Comparison of ENCODE assay signal across 8 cellular contexts in genomic region chr16:89247734-89248075, GRCh38. TPM values are rescaled to one million over a fixed set of nuclear protein-coding genes. Genes with fewer than 3 reads are reported as not detected.
DNase-seq lines count a peak whose midpoint lies in the region; ATAC-seq and TF ChIP-seq lines count a peak whose summit lies in the region.
"Not testable (repeated sequence)": the region's sequence is repeated elsewhere in the genome, so short reads cannot be mapped to it uniquely, and the experiment has no call there.

No MANE protein-coding gene starts in this region.

- H3K4me3 ChIP-seq in GM12875 (ENCODE audit: low read depth, low read length) = peak overlapping the region; percentile 24
- peak overlapping the region; percentile 46 for H3K4me3 ChIP-seq in WI38 (ENCODE audit: low read depth, low read length)
- not testable (repeated sequence) for H3K4me3 ChIP-seq in body of pancreas
- peak overlapping the region; percentile 48 for H3K4me3 ChIP-seq in fibroblast of pulmonary artery (replicated peaks; ENCODE audit: low read depth, low read length)
- peak overlapping the region; percentile 36 to 60 (median 51) for H3K4me3 ChIP-seq in right lobe of liver
- H3K4me3 ChIP-seq in rectal smooth muscle tissue (ENCODE audit: low read length) = peak overlapping the region; percentile 21
- peak overlapping the region; percentile 49 for H3K4me3 ChIP-seq in upper lobe of right lung

- H3K9me3 ChIP-seq in body of pancreas, right lobe of liver, upper lobe of right lung: not testable (repeated sequence)

- H3K36me3 ChIP-seq in body of pancreas (replicated peaks in 1 of 2; ENCODE audit: insufficient read depth in 1 of 2, low read depth in 2 of 2); right lobe of liver; rectal smooth muscle tissue (ENCODE audit: control insufficient read depth, insufficient read depth, low read length); upper lobe of right lung: not testable (repeated sequence)

- WGBS in body of pancreas, 2 donors = 2% methylated on average over 29 of the region's 45 CpGs; no CpG with 5 or more reads in 1 of the 2 donors
- WGBS in right lobe of liver (ENCODE audit: insufficient coverage, low coverage, low lambda C conversion rate, missing lambda C conversion rate) = 0% methylated on average over 12 of the region's 45 CpGs

- H3K4me1 ChIP-seq in body of pancreas = peaks cover 18% of the 10 kb centered on the region
- not testable (repeated sequence) for H3K4me1 ChIP-seq in right lobe of liver; rectal smooth muscle tissue (ENCODE audit: control insufficient read depth, insufficient read depth, low read length); upper lobe of right lung

- TF ChIP-seq POLR2A in body of pancreas (IDR thresholded peaks at IDR 0.05) = not testable (repeated sequence)
- TF ChIP-seq POLR2A in right lobe of liver (IDR thresholded peaks at IDR 0.05) = peak; percentile 12

- H3K27me3 ChIP-seq in body of pancreas; right lobe of liver; rectal smooth muscle tissue (ENCODE audit: control insufficient read depth, insufficient read depth, low read length); upper lobe of right lung: not testable (repeated sequence)

- not testable (repeated sequence) for DNase-seq in body of pancreas; fibroblast of pulmonary artery (ENCODE audit: low read depth); right lobe of liver; upper lobe of right lung

- ATAC-seq in HG03520 (IDR thresholded peaks at IDR 0.05; ENCODE audit: unreplicated experiment) (peak; percentile 8), body of pancreas (peak; percentile 68), right lobe of liver (peak in 3 of 4 donors; percentile 36 to 56 (median 47)), upper lobe of right lung (peak; percentile 50)

- intact Hi-C loops in body of pancreas (cut with DNase I) = loop anchor here (10.0 kb wide), 1 partner anchor 257 kb away; the partner anchor contains the start of gene SPG7
- intact Hi-C loops in right lobe of liver (cut with DNase I); upper lobe of right lung (cut with DNase I): not testable (repeated sequence)

- peak overlapping the region in 2 of 4 donors; percentile 32 to 46 for H3K27ac ChIP-seq in body of pancreas
- H3K27ac ChIP-seq in right lobe of liver; rectal smooth muscle tissue (ENCODE audit: low read depth, low read length); upper lobe of right lung: not testable (repeated sequence)

- H3K9ac ChIP-seq in rectal smooth muscle tissue (ENCODE audit: low read length) = not testable (repeated sequence)

- TF ChIP-seq CTCF in GM12875 (IDR thresholded peaks at IDR 0.05; ENCODE audit: borderline replicate concordance, insufficient read depth, low read depth, low read length); WI38 (IDR thresholded peaks at IDR 0.05; ENCODE audit: low read depth, low read length); body of pancreas (IDR thresholded peaks at IDR 0.05); fibroblast of pulmonary artery (IDR thresholded peaks at IDR 0.05; ENCODE audit: low read length, missing control alignments); right lobe of liver (IDR thresholded peaks at IDR 0.05); upper lobe of right lung (IDR thresholded peaks at IDR 0.05): not testable (repeated sequence)

RNA-seq across cellular contexts. Expression of gene ZNF778, which starts 30.2 kb away (rescaled TPM):
- total RNA-seq in body of pancreas = 1 to 10 TPM; 4.9 to 5.6 TPM
- total RNA-seq in right lobe of liver = 10 to 100 TPM in 1 of 6 experiments, 1 to 10 TPM in 5; 2.3 to 11.2 (median 3.1) TPM
- 10.3 TPM for total RNA-seq in upper lobe of right lung

RNA-seq across cellular contexts. Expression of gene SLC22A31, which starts 47.4 kb away (rescaled TPM):
- total RNA-seq in body of pancreas (10 to 100 TPM in 1 of 2 donors, not detected in 1; 68.2 TPM), right lobe of liver (10 to 100 TPM in 2 of 6 experiments, 1 to 10 TPM in 1, under 1 TPM in 1, not detected in 2; 0.19 to 19.3 (median 6.8) TPM), upper lobe of right lung (136 TPM)

Comparison
In these comparisons a context has a peak if more than half of its experiments do, and no peak if none do; other contexts are left out.
1. ATAC-seq: peak in every context shown above with its lines; median percentile 68 in body of pancreas; 50 in upper lobe of right lung; 47 in right lobe of liver; 8 in HG03520.